9 cellular contexts compared by ENCODE assay signal in genomic region chrX:31038585-31039326, GRCh38. TPM values are rescaled to one million over a fixed set of nuclear protein-coding genes. Genes with fewer than 3 reads are reported as not detected.
A peak's percentile ranks its signal among the peaks of the same experiment; 100 is the strongest.
DNase-seq lines count a peak whose midpoint lies in the region; ATAC-seq and TF ChIP-seq lines count a peak whose summit lies in the region.
"Had no signal": no experiment of that assay in that cellular context is flagged by ENCODE, and none has a peak within 500 bp of the region (broad histone marks: within the 10 kb centered on the region; RNA-seq: fewer than 3 reads in every experiment).

No MANE protein-coding gene starts in this region.

- H2AFZ ChIP-seq in hepatocyte = no peak overlapping the region

- H3K9me3 Mint-ChIP-seq in activated CD4-positive, alpha-beta T cell treated with anti-CD3 and anti-CD28 coated beads for 36 hours (ENCODE audit: low read depth) = no peaks in the 10 kb centered on the region

- POLR2A ChIA-PET in activated CD4-positive, alpha-beta T cell treated with anti-CD3 and anti-CD28 coated beads for 36 hours (lab: Charles Lee) = no interaction called here

- WGBS in adrenal gland, 4 donors = 22 to 33% (median 24%) methylated on average over 6 of the region's 6 CpGs
- WGBS in hepatocyte (ENCODE audit: low lambda C conversion rate, missing lambda C conversion rate) = 35% methylated on average over 6 of the region's 6 CpGs

- H3K9me2 ChIP-seq in hepatocyte (replicated peaks; ENCODE audit: insufficient read depth) = no peaks in the 10 kb centered on the region

- no peak for TF ChIP-seq POLR2A in adrenal gland (IDR thresholded peaks at IDR 0.05)

- H3K4me1 Mint-ChIP-seq in activated CD4-positive, alpha-beta T cell treated with anti-CD3 and anti-CD28 coated beads for 36 hours = peaks cover 4% of the 10 kb centered on the region

- ATAC-seq in activated CD4-positive, alpha-beta T cell treated with anti-CD3 and anti-CD28 coated beads for 36 hours = peak; percentile 19
- ATAC-seq in GM21529 (IDR thresholded peaks at IDR 0.05; ENCODE audit: unreplicated experiment) = peak; percentile 65

- intact Hi-C loops in activated CD4-positive, alpha-beta T cell treated with anti-CD3 and anti-CD28 coated beads for 36 hours (cut with DNase I, micrococcal nuclease) = loop anchor here (5.0 to 10.0 kb wide), 5 partner anchors 176 to 619 kb away; no protein-coding TSS in a partner anchor
- intact Hi-C loops in adrenal gland (cut with DNase I) = loop anchor here in 1 of 2 donors (5.0 kb wide), 1 partner anchor 624 kb away; no protein-coding TSS in a partner anchor

- H3K4me2 ChIP-seq in hepatocyte = no peak overlapping the region

- peak; percentile 48 for DNase-seq in activated CD4-positive, alpha-beta T cell treated with anti-CD3 and anti-CD28 coated beads for 36 hours
- DNase-seq in activated CD4-positive, alpha-beta T cell treated with anti-CD3 and anti-CD28 coated beads, Interleukin-2, amount 50 U/mL, for 1 hour = no peak
- DNase-seq in KBM-7 (peak; percentile 64), adrenal gland (peak in 6 of 7 donors; percentile 22 to 57 (median 40)), hepatocyte (ENCODE audit: low spot score) (peak; percentile 56), stromal cell of bone marrow (ENCODE audit: low read depth) (peak; percentile 15), cerebellar nuclear complex (lab: John Stamatoyannopoulos, UW) (no peak)

- H4K20me1 ChIP-seq in hepatocyte (ENCODE audit: insufficient read depth, poor library complexity, severe bottlenecking) = no peaks in the 10 kb centered on the region

- H3K4me1 ChIP-seq in adrenal gland (replicated peaks in 1 of 2) = no peaks in the 10 kb centered on the region
- H3K4me1 ChIP-seq in hepatocyte (ENCODE audit: insufficient read depth) = no peaks in the 10 kb centered on the region

- CTCF ChIA-PET in activated CD4-positive, alpha-beta T cell treated with anti-CD3 and anti-CD28 coated beads for 36 hours (lab: Charles Lee) = interaction anchor here (0.6 to 2.3 kb wide), 14 partner anchors 17 to 622 kb away, joined by 3 to 8 read pairs (median 3); no protein-coding TSS in a partner anchor

- no peaks in the 10 kb centered on the region for H3K36me3 Mint-ChIP-seq in activated CD4-positive, alpha-beta T cell treated with anti-CD3 and anti-CD28 coated beads for 36 hours (ENCODE audit: low read depth)

- H3K4me3 Mint-ChIP-seq in activated CD4-positive, alpha-beta T cell treated with anti-CD3 and anti-CD28 coated beads for 36 hours = no peak overlapping the region

- no peaks in the 10 kb centered on the region for H3K9me3 ChIP-seq in adrenal gland (replicated peaks in 1 of 3)
- H3K9me3 ChIP-seq in hepatocyte (ENCODE audit: low read depth) = no peaks in the 10 kb centered on the region

- no peak overlapping the region for H3K27ac ChIP-seq in adrenal gland
- no peak overlapping the region for H3K27ac ChIP-seq in hepatocyte

- peaks cover 3% of the 10 kb centered on the region for H3K27me3 Mint-ChIP-seq in activated CD4-positive, alpha-beta T cell treated with anti-CD3 and anti-CD28 coated beads for 36 hours

- H3K79me2 ChIP-seq in hepatocyte = no peaks in the 10 kb centered on the region

- TF ChIP-seq CTCF in adrenal gland (IDR thresholded peaks at IDR 0.05) = peak; percentile 41 to 66 (median 57)
- TF ChIP-seq CTCF in hepatocyte (IDR thresholded peaks at IDR 0.05; ENCODE audit: poor library complexity) = peak; percentile 59

- H3K27ac Mint-ChIP-seq in activated CD4-positive, alpha-beta T cell treated with anti-CD3 and anti-CD28 coated beads for 36 hours = no peak overlapping the region

- H3K27me3 ChIP-seq in adrenal gland = peaks cover 5% of the 10 kb centered on the region
- no peaks in the 10 kb centered on the region for H3K27me3 ChIP-seq in hepatocyte

- H3K4me3 ChIP-seq in adrenal gland (no peak overlapping the region), hepatocyte (no peak overlapping the region)

- H3K36me3 ChIP-seq in adrenal gland (replicated peaks in 1 of 2) (no peaks in the 10 kb centered on the region), hepatocyte (replicated peaks; ENCODE audit: insufficient read depth, low read depth) (no peaks in the 10 kb centered on the region)

- in situ Hi-C loops in KBM-7 (cut with MboI; ENCODE audit: low pct_unique_long_range_greater_than_20kb, low sequenced_read_pairs) = loop anchor here (25.0 kb wide), 3 partner anchors 249 to 624 kb away; no protein-coding TSS in a partner anchor

RNA-seq across cellular contexts. Expression of gene FTHL17, which starts 33.1 kb away (rescaled TPM):
- not detected for total RNA-seq in activated CD4-positive, alpha-beta T cell treated with anti-CD3 and anti-CD28 coated beads for 36 hours
- not detected for total RNA-seq in adrenal gland
- polyA plus RNA-seq in adrenal gland = not detected
- not detected in 2 replicates for total RNA-seq in hepatocyte
- not detected in 2 replicates for polyA plus RNA-seq in hepatocyte
- total RNA-seq: subcutaneous adipose tissue had no signal

Comparison
In these comparisons a context has a peak if more than half of its experiments do, and no peak if none do; other contexts are left out.
1. DNase-seq: peak in activated CD4-positive, alpha-beta T cell treated with anti-CD3 and anti-CD28 coated beads for 36 hours (single experiment), KBM-7 (single experiment), adrenal gland (6 of 7), hepatocyte (single experiment) and stromal cell of bone marrow (single experiment); none in activated CD4-positive, alpha-beta T cell treated with anti-CD3 and anti-CD28 coated beads, Interleukin-2, amount 50 U/mL, for 1 hour (single experiment) and cerebellar nuclear complex (0 of 2).